8 cellular contexts compared by ENCODE assay signal in genomic region chr1:150696151-150696550, GRCh38. TPM values are rescaled to one million over a fixed set of nuclear protein-coding genes. Genes with fewer than 3 reads are reported as not detected.
DNase-seq lines count a peak whose midpoint lies in the region; ATAC-seq and TF ChIP-seq lines count a peak whose summit lies in the region.

No MANE protein-coding gene starts in this region.

- peaks cover 0 to 36% (median 15%) of the 10 kb centered on the region in 3 donors for H3K36me3 Mint-ChIP-seq in CD8-positive, alpha-beta memory T cell
- H3K36me3 Mint-ChIP-seq in neural crest cell (ENCODE audit: low read depth): peaks cover 3% of the 10 kb centered on the region

- peak overlapping the region; percentile 56 to 97 (median 84) for H3K27ac Mint-ChIP-seq in CD8-positive, alpha-beta memory T cell
- no peak overlapping the region for H3K27ac Mint-ChIP-seq in neural crest cell (ENCODE audit: unreplicated experiment)

- H3K4me1 Mint-ChIP-seq in CD8-positive, alpha-beta memory T cell: peaks cover 34 to 50% (median 49%) of the 10 kb centered on the region in 3 donors
- H3K4me1 Mint-ChIP-seq in neural crest cell: peaks cover 23% of the 10 kb centered on the region

- H3K4me3 ChIP-seq in CD8-positive, alpha-beta memory T cell (ENCODE audit: low read length): no peak overlapping the region
- peak overlapping the region; percentile 93 for H3K4me3 ChIP-seq in NB4 (ENCODE audit: low read depth, low read length)
- peak overlapping the region; percentile 78 to 84 for H3K4me3 ChIP-seq in duodenal mucosa (ENCODE audit: low read depth in 1 of 2, low read length in 2 of 2)

- H3K4me1 ChIP-seq in CD8-positive, alpha-beta memory T cell (ENCODE audit: insufficient read depth, low read length): peaks cover 10% of the 10 kb centered on the region
- peaks cover 0 to 8% of the 10 kb centered on the region in 2 donors for H3K4me1 ChIP-seq in duodenal mucosa (ENCODE audit: control insufficient read depth in 1 of 2, insufficient read depth in 2 of 2, low read length in 2 of 2)

- H3K4me3 Mint-ChIP-seq in CD8-positive, alpha-beta memory T cell: peak overlapping the region; percentile 94 to 100 (median 98)
- H3K4me3 Mint-ChIP-seq in neural crest cell: peak overlapping the region; percentile 93

- CTCF ChIA-PET in CD8-positive, alpha-beta memory T cell (lab: Charles Lee): no interaction called here

- ATAC-seq in GM21717 (IDR thresholded peaks at IDR 0.05; ENCODE audit: unreplicated experiment): no peak

- POLR2A ChIA-PET in CD8-positive, alpha-beta memory T cell (lab: Charles Lee): interaction anchor here (1.4 to 2.0 kb wide), 2 partner anchors 116 to 332 kb away, joined by 5 to 12 read pairs; partner anchors contain the start of genes MCL1 and RPRD2

- TF ChIP-seq CTCF in NB4 (IDR thresholded peaks at IDR 0.05; ENCODE audit: low read depth, low read length): no peak
- TF ChIP-seq CTCF in neural crest cell (conservative IDR thresholded peaks at IDR 0.05): no peak

- no peaks in the 10 kb centered on the region for H3K36me3 ChIP-seq in CD8-positive, alpha-beta memory T cell (ENCODE audit: insufficient read depth, low read length)
- peaks cover 4 to 23% of the 10 kb centered on the region in 2 donors for H3K36me3 ChIP-seq in duodenal mucosa (ENCODE audit: control insufficient read depth in 1 of 2, insufficient read depth in 2 of 2, low read length in 2 of 2)

- no peak for TF ChIP-seq POLR2A in NB4 (IDR thresholded peaks at IDR 0.05; ENCODE audit: extremely low read depth, insufficient read length)

- no peaks in the 10 kb centered on the region for H3K27me3 Mint-ChIP-seq in CD8-positive, alpha-beta memory T cell
- H3K27me3 Mint-ChIP-seq in neural crest cell (ENCODE audit: low read depth): peaks cover 16% of the 10 kb centered on the region

- no peaks in the 10 kb centered on the region for H3K27me3 ChIP-seq in CD8-positive, alpha-beta memory T cell (ENCODE audit: insufficient read depth, low read length, poor library complexity, severe bottlenecking)
- no peaks in the 10 kb centered on the region for H3K27me3 ChIP-seq in duodenal mucosa (ENCODE audit: control insufficient read depth in 1 of 2, insufficient read depth in 2 of 2, low read length in 2 of 2)

- peak overlapping the region; percentile 2 to 55 for H3K9ac ChIP-seq in duodenal mucosa (ENCODE audit: low read depth in 1 of 2, low read length in 2 of 2)

- DNase-seq in CD8-positive, alpha-beta memory T cell: peak in 1 of 5 donors; percentile 9
- DNase-seq in NB4 (ENCODE audit: low read depth): peak; percentile 11
- no peak for DNase-seq in neural crest cell (ENCODE audit: low read depth, low spot score)
- DNase-seq in A172 (ENCODE audit: low spot score): no peak
- no peak for DNase-seq in stimulated activated CD4-positive, alpha-beta T cell treated with anti-CD3 and anti-CD28 coated beads, Interleukin-2, amount 100 ng/mL, for 24 hours
- DNase-seq in amniotic stem cell (lab: John Stamatoyannopoulos, UW): no peak

- H3K9me3 Mint-ChIP-seq in CD8-positive, alpha-beta memory T cell: no peaks in the 10 kb centered on the region
- H3K9me3 Mint-ChIP-seq in neural crest cell: no peaks in the 10 kb centered on the region

- H3K27ac ChIP-seq in CD8-positive, alpha-beta memory T cell (ENCODE audit: low read depth, low read length): peak overlapping the region; percentile 24
- H3K27ac ChIP-seq in duodenal mucosa (ENCODE audit: low read depth, low read length): peak overlapping the region; percentile 20

- H3K9me3 ChIP-seq in CD8-positive, alpha-beta memory T cell (ENCODE audit: low read length): no peaks in the 10 kb centered on the region
- H3K9me3 ChIP-seq in duodenal mucosa (ENCODE audit: control insufficient read depth in 1 of 2, low read length in 2 of 2): no peaks in the 10 kb centered on the region

RNA-seq across cellular contexts. Expression of gene GOLPH3L, which starts 0.8 kb away (rescaled TPM):
- 10 to 100 TPM; 18.1 to 20.0 TPM for total RNA-seq in CD8-positive, alpha-beta memory T cell
- polyA plus RNA-seq in CD8-positive, alpha-beta memory T cell: 23.1 TPM
- total RNA-seq in neural crest cell: 17.3 and 19.3 TPM in 2 replicates
- 10.0 and 11.3 TPM in 2 replicates for total RNA-seq in A172 (2014; rRNA removed; shearing (Covaris generic))

RNA-seq across cellular contexts. Expression of gene HORMAD1, which starts 24.5 kb away (rescaled TPM):
- not detected for total RNA-seq in CD8-positive, alpha-beta memory T cell
- polyA plus RNA-seq in CD8-positive, alpha-beta memory T cell: not detected
- not detected in 2 replicates for total RNA-seq in neural crest cell
- not detected in 2 replicates for total RNA-seq in A172 (2014; rRNA removed; shearing (Covaris generic))
